21 cellular contexts compared by ENCODE assay signal in genomic region chr6:89736887-89737286, GRCh38.
"Had no signal": no experiment of that assay in that cellular context is flagged by ENCODE, and none has a peak within 500 bp of the region (broad histone marks: within the 10 kb centered on the region; RNA-seq: fewer than 3 reads in every experiment).

No MANE protein-coding gene starts in this region.

- H3K4me3 Mint-ChIP-seq: activated CD4-positive, alpha-beta T cell treated with anti-CD3 and anti-CD28 coated beads for 36 hours; activated CD8-positive, alpha-beta T cell treated with anti-CD3 and anti-CD28 coated beads, Interleukin-2, amount 10 ng/mL, durations not matched to agents 7 days and 5 days; activated naive CD8-positive, alpha-beta T cell treated with anti-CD3 and anti-CD28 coated beads, Interleukin-2, amount 10 ng/mL, durations not matched to agents 7 days and 5 days had no signal

- DNase-seq: activated CD4-positive, alpha-beta T cell treated with anti-CD3 and anti-CD28 coated beads for 36 hours; activated CD4-positive, alpha-beta T cell treated with anti-CD3 and anti-CD28 coated beads, Interleukin-2, amount 50 U/mL, for 4 hours; activated CD8-positive, alpha-beta memory T cell treated with anti-CD3 and anti-CD28 coated beads, Interleukin-2, amount 50 U/mL, for 48 hours; activated CD8-positive, alpha-beta T cell treated with anti-CD3 and anti-CD28 coated beads, Interleukin-2, amount 10 ng/mL, durations not matched to agents 7 days and 5 days; activated naive CD4-positive, alpha-beta T cell treated with anti-CD3 and anti-CD28 coated beads, Interleukin-2, amount 50 U/mL, for 16 hours; activated naive CD8-positive, alpha-beta T cell treated with anti-CD3 and anti-CD28 coated beads, Interleukin-2, amount 10 ng/mL, durations not matched to agents 7 days and 5 days; activated T-cell treated with anti-CD3 and anti-CD28 coated beads, Interleukin-2, amount 50 U/mL, for 1 hour; adrenal gland; anterior cingulate cortex; central memory CD4-positive, alpha-beta T cell; Karpas-422; NCI-H1105; NCI-H1436; NCI-H187 treated with DMSO at 0.1 percent for 48 hours; NCI-H2081 treated with DMSO at 0.1 percent for 48 hours; NCI-H446; NCI-H524; PC-9; SHP77 treated with DMSO at 0.1 percent for 48 hours; T-helper 1 cell; WERI-Rb-1 had no signal

- ATAC-seq: activated CD4-positive, alpha-beta T cell treated with anti-CD3 and anti-CD28 coated beads for 36 hours; activated CD8-positive, alpha-beta T cell treated with anti-CD3 and anti-CD28 coated beads, Interleukin-2, amount 10 ng/mL, durations not matched to agents 7 days and 5 days had no signal

- H3K27me3 Mint-ChIP-seq: activated CD4-positive, alpha-beta T cell treated with anti-CD3 and anti-CD28 coated beads for 36 hours; activated naive CD8-positive, alpha-beta T cell treated with anti-CD3 and anti-CD28 coated beads, Interleukin-2, amount 10 ng/mL, durations not matched to agents 7 days and 5 days had no signal

- H3K4me1 Mint-ChIP-seq: activated CD4-positive, alpha-beta T cell treated with anti-CD3 and anti-CD28 coated beads for 36 hours; activated naive CD8-positive, alpha-beta T cell treated with anti-CD3 and anti-CD28 coated beads, Interleukin-2, amount 10 ng/mL, durations not matched to agents 7 days and 5 days had no signal

- H3K27ac Mint-ChIP-seq: activated CD4-positive, alpha-beta T cell treated with anti-CD3 and anti-CD28 coated beads for 36 hours; activated naive CD8-positive, alpha-beta T cell treated with anti-CD3 and anti-CD28 coated beads, Interleukin-2, amount 10 ng/mL, durations not matched to agents 7 days and 5 days had no signal
